ENCODE assay signal across 16 cellular contexts in the genomic region with DNA sequence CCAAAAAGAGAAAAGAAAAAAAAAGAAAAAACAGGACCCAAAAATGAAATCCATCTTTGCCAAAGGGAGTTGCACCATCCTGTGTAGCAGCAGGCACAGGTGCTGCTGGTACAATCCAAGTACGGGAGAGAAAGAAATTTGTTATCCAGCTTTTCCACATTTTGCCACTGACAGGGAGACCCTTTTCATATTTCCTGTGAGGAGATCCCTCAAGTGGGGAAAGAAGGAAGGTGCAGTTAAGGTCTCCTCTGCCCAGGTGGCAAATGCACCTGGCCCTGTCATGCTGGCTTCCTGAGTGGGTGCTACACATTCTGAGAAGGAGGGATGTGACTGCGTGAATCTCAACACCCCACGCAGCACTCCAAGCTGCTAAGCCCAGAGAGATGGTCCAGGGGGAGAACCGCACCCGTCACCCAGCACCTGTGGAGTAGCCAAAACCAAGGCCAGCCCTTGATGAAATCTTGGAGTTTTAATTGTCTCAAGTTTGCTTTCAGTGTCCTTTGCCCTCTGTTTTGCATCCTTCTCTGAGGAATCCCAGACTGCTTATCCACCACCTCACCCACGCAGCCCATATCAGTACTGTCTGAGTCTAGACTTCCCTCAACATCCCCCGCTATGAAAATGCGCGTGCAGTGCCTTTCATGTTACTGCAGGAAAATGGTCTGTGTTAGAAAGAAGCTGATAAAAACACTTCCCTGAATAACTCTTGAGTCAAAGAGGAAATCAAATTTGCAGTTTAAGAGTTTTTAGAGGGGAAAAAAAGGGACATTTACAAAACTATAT.
A peak's percentile ranks its signal among the peaks of the same experiment; 100 is the strongest.
DNase-seq lines count a peak whose midpoint lies in the region; ATAC-seq and TF ChIP-seq lines count a peak whose summit lies in the region.
"Had no signal": no experiment of that assay in that cellular context is flagged by ENCODE, and none has a peak within 500 bp of the region (broad histone marks: within the 10 kb centered on the region; RNA-seq: fewer than 3 reads in every experiment).

No MANE protein-coding gene starts in this region.

- POLR2A ChIA-PET in SK-N-SH (lab: Yijun Ruan, JAX): interaction anchor here (1.2 kb wide), 1 partner anchor 10 kb away, joined by 3 read pairs; no protein-coding TSS in a partner anchor

- no peaks in the 10 kb centered on the region for H3K4me1 Mint-ChIP-seq in activated naive CD4-positive, alpha-beta T cell treated with anti-CD3 and anti-CD28 coated beads for 36 hours (ENCODE audit: low read depth)
- H3K4me1 Mint-ChIP-seq: brain; naive thymus-derived CD4-positive, alpha-beta T cell had no signal

- DNase-seq in SK-N-SH: no peak
- no peak for DNase-seq in RWPE2 (ENCODE audit: low spot score)
- peak; percentile 32 for DNase-seq in hepatocyte (ENCODE audit: low spot score)
- peak; percentile 17 for DNase-seq in superior temporal gyrus (ENCODE audit: extremely low spot score)
- DNase-seq in aorta: no peak
- no peak for DNase-seq in activated naive CD4-positive, alpha-beta T cell treated with anti-CD3 and anti-CD28 coated beads for 36 hours
- no peak for DNase-seq in NCI-H2196 (lab: John Stamatoyannopoulos, UW; ENCODE audit: unreplicated experiment)
- DNase-seq: ACHN; DMS79 treated with DMSO at 0.1 percent for 48 hours; erythroblast; naive thymus-derived CD4-positive, alpha-beta T cell; NCI-H345; SIG-M5; trophoblast cell had no signal

- TF ChIP-seq CTCF in SK-N-SH (IDR thresholded peaks at IDR 0.05) (no peak), RWPE2 (IDR thresholded peaks at IDR 0.05; ENCODE audit: poor library complexity, severe bottlenecking) (peak; percentile 83), hepatocyte (IDR thresholded peaks at IDR 0.05; ENCODE audit: poor library complexity) (peak; percentile 19)

- H3K27me3 Mint-ChIP-seq in activated naive CD4-positive, alpha-beta T cell treated with anti-CD3 and anti-CD28 coated beads for 36 hours (ENCODE audit: low read depth): peaks cover 20% of the 10 kb centered on the region

- no peak for ATAC-seq in SK-N-SH treated with all-trans-retinoic acid at 6 μM for 48 hours
- peak; percentile 90 for ATAC-seq in RWPE2 (ENCODE audit: low read depth)
- ATAC-seq in aorta (ENCODE audit: low FRiP score): no peak
- ATAC-seq: naive thymus-derived CD4-positive, alpha-beta T cell had no signal

- CTCF ChIA-PET in SK-N-SH (lab: Yijun Ruan, JAX): interaction anchor here (0.7 to 1.6 kb wide), 7 partner anchors 10 to 47 kb away, joined by 3 to 5 read pairs (median 3); no protein-coding TSS in a partner anchor
- CTCF ChIA-PET in activated naive CD4-positive, alpha-beta T cell treated with anti-CD3 and anti-CD28 coated beads for 36 hours (lab: Charles Lee): no interaction called here

- no peak overlapping the region for H3K27ac Mint-ChIP-seq in activated naive CD4-positive, alpha-beta T cell treated with anti-CD3 and anti-CD28 coated beads for 36 hours

- H3K4me3 ChIP-seq in SK-N-SH (ENCODE audit: low read depth in 2 of 2, low read length in 1 of 2) (no peak overlapping the region), RWPE2 (ENCODE audit: severe bottlenecking) (no peak overlapping the region), hepatocyte (no peak overlapping the region), aorta (ENCODE audit: low read length in 2 of 2) (no peak overlapping the region)

- no peak overlapping the region for H3K4me2 ChIP-seq in SK-N-SH
- no peak overlapping the region for H3K4me2 ChIP-seq in hepatocyte

- whole genome bisulfite sequencing in SK-N-SH (ENCODE audit: low lambda C conversion rate): 92% methylated on average over 8 of the region's 9 CpGs
- whole genome bisulfite sequencing in hepatocyte (ENCODE audit: low lambda C conversion rate, missing lambda C conversion rate): 64% methylated on average over 9 of the region's 9 CpGs
- WGBS in aorta, 2 donors: 67 to 75% methylated on average over 9 of the region's 9 CpGs

- H3K9me2 ChIP-seq in SK-N-SH: no peaks in the 10 kb centered on the region
- no peaks in the 10 kb centered on the region for H3K9me2 ChIP-seq in hepatocyte (replicated peaks; ENCODE audit: insufficient read depth)

- H3K36me3 ChIP-seq in SK-N-SH (replicated peaks in 1 of 2; ENCODE audit: control insufficient read depth in 1 of 2, insufficient read depth in 2 of 2, low read length in 1 of 2) (no peaks in the 10 kb centered on the region), RWPE2 (ENCODE audit: low read depth) (no peaks in the 10 kb centered on the region), hepatocyte (replicated peaks; ENCODE audit: insufficient read depth, low read depth) (no peaks in the 10 kb centered on the region), aorta (ENCODE audit: control insufficient read depth in 1 of 2, insufficient read depth in 2 of 2, low read length in 1 of 2) (no peaks in the 10 kb centered on the region)

- H3K36me3 Mint-ChIP-seq in activated naive CD4-positive, alpha-beta T cell treated with anti-CD3 and anti-CD28 coated beads for 36 hours (ENCODE audit: low read depth): no peaks in the 10 kb centered on the region
- H3K36me3 Mint-ChIP-seq: brain; naive thymus-derived CD4-positive, alpha-beta T cell had no signal

- peak; percentile 33; the same call in 1 of the 2 replicates for TF ChIP-seq RAD21 in SK-N-SH (IDR thresholded peaks at IDR 0.05; ENCODE audit: low read length)

- H2AFZ ChIP-seq in SK-N-SH (ENCODE audit: low read depth) (no peak overlapping the region), hepatocyte (no peak overlapping the region)

- intact Hi-C loops in aorta (cut with DNase I): no loop called here
- intact Hi-C loops in activated naive CD4-positive, alpha-beta T cell treated with anti-CD3 and anti-CD28 coated beads for 36 hours (cut with micrococcal nuclease): no loop called here

- H3K9me3 ChIP-seq in SK-N-SH (no peaks in the 10 kb centered on the region), RWPE2 (ENCODE audit: severe bottlenecking) (no peaks in the 10 kb centered on the region), hepatocyte (ENCODE audit: low read depth) (no peaks in the 10 kb centered on the region), aorta (ENCODE audit: control insufficient read depth, low read length) (peaks cover 4% of the 10 kb centered on the region)

- peaks cover 0 to 3% of the 10 kb centered on the region in 2 experiments; a peak in 1 of 4 replicates for H3K4me1 ChIP-seq in SK-N-SH (ENCODE audit: control insufficient read depth in 1 of 2, insufficient read depth in 2 of 2, low read depth in 1 of 2, low read length in 1 of 2)
- no peaks in the 10 kb centered on the region for H3K4me1 ChIP-seq in RWPE2 (ENCODE audit: insufficient read depth, poor library complexity, severe bottlenecking)
- peaks cover 6% of the 10 kb centered on the region for H3K4me1 ChIP-seq in hepatocyte (ENCODE audit: insufficient read depth)
- H3K4me1 ChIP-seq in aorta (ENCODE audit: control insufficient read depth in 1 of 2, insufficient read depth in 2 of 2, low read length in 2 of 2): no peaks in the 10 kb centered on the region

- H3F3A ChIP-seq in SK-N-SH (replicated peaks; ENCODE audit: insufficient read depth): no peaks in the 10 kb centered on the region

- H3K4me3 Mint-ChIP-seq in activated naive CD4-positive, alpha-beta T cell treated with anti-CD3 and anti-CD28 coated beads for 36 hours: no peak overlapping the region
- H3K4me3 Mint-ChIP-seq: brain; naive thymus-derived CD4-positive, alpha-beta T cell had no signal

- H4K20me1 ChIP-seq in SK-N-SH (ENCODE audit: insufficient read depth) (no peaks in the 10 kb centered on the region), hepatocyte (ENCODE audit: insufficient read depth, poor library complexity, severe bottlenecking) (no peaks in the 10 kb centered on the region)

- H3K27me3 ChIP-seq in SK-N-SH (ENCODE audit: insufficient read depth): no peaks in the 10 kb centered on the region
- no peaks in the 10 kb centered on the region for H3K27me3 ChIP-seq in RWPE2 (ENCODE audit: insufficient read depth, poor library complexity, severe bottlenecking)
- no peaks in the 10 kb centered on the region for H3K27me3 ChIP-seq in hepatocyte
- no peaks in the 10 kb centered on the region for H3K27me3 ChIP-seq in aorta (ENCODE audit: control insufficient read depth in 1 of 2, insufficient read depth in 2 of 2, low read length in 1 of 2)

- H3K79me2 ChIP-seq in SK-N-SH (ENCODE audit: insufficient read depth) (no peaks in the 10 kb centered on the region), hepatocyte (no peaks in the 10 kb centered on the region)

- no peak overlapping the region for H3K9ac ChIP-seq in SK-N-SH

- no peaks in the 10 kb centered on the region for H3K9me3 Mint-ChIP-seq in activated naive CD4-positive, alpha-beta T cell treated with anti-CD3 and anti-CD28 coated beads for 36 hours
- H3K9me3 Mint-ChIP-seq: naive thymus-derived CD4-positive, alpha-beta T cell had no signal

- no peak for TF ChIP-seq EP300 in SK-N-SH (IDR thresholded peaks at IDR 0.05; ENCODE audit: borderline replicate concordance in 1 of 2, low read depth in 1 of 2, low read length in 1 of 2)

- no peak overlapping the region for H3K27ac ChIP-seq in SK-N-SH (ENCODE audit: low read depth in 2 of 2, low read length in 1 of 2)
- H3K27ac ChIP-seq in RWPE2 (ENCODE audit: poor library complexity, severe bottlenecking): peak overlapping the region; percentile 1
- no peak overlapping the region for H3K27ac ChIP-seq in hepatocyte
- no peak overlapping the region for H3K27ac ChIP-seq in aorta (ENCODE audit: low read depth in 1 of 2, low read length in 2 of 2)

TF ChIP-seq in SK-N-SH, 30 proteins besides CTCF, POLR2A, EP300 and RAD21 (continues in another document):
- TF ChIP-seq EZH2phosphoT487 (IDR thresholded peaks at IDR 0.05; ENCODE audit: borderline replicate concordance, low read depth) (no peak), MEF2A (IDR thresholded peaks at IDR 0.05; ENCODE audit: borderline replicate concordance, low read depth) (no peak), SMC3 (IDR thresholded peaks at IDR 0.05; ENCODE audit: low read depth, low read length) (no peak), JUND (IDR thresholded peaks at IDR 0.05) (no peak)

TF ChIP-seq in SK-N-SH treated with all-trans-retinoic acid at 6 μM for 48 hours, 23 proteins besides CTCF, POLR2A, EP300 and RAD21:
- TF ChIP-seq, protein P1, sequence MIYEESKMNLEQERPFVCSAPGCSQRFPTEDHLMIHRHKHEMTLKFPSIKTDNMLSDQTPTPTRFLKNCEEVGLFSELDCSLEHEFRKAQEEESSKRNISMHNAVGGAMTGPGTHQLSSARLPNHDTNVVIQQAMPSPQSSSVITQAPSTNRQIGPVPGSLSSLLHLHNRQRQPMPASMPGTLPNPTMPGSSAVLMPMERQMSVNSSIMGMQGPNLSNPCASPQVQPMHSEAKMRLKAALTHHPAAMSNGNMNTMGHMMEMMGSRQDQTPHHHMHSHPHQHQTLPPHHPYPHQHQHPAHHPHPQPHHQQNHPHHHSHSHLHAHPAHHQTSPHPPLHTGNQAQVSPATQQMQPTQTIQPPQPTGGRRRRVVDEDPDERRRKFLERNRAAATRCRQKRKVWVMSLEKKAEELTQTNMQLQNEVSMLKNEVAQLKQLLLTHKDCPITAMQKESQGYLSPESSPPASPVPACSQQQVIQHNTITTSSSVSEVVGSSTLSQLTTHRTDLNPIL (CRISPR knock-in tag; IDR thresholded peaks at IDR 0.05; ENCODE audit: low read depth): no peak
- TF ChIP-seq ISL1 (CRISPR knock-in tag; IDR thresholded peaks at IDR 0.05) (no peak), TCF4 (CRISPR knock-in tag; IDR thresholded peaks at IDR 0.05; ENCODE audit: borderline replicate concordance) (no peak), ZNF565 (CRISPR knock-in tag; conservative IDR thresholded peaks at IDR 0.05; ENCODE audit: low read depth) (no peak)
TF ChIP-seq in SK-N-SH treated with all-trans-retinoic acid at 6 μM for 48 hours: peak in this region for 0.

Comparison
In these comparisons a context has a peak if more than half of its experiments do, and no peak if none do; other contexts are left out.
1. DNase-seq: peak in hepatocyte (single experiment) and superior temporal gyrus (single experiment); none in SK-N-SH (single experiment), RWPE2 (single experiment), aorta (0 of 2), activated naive CD4-positive, alpha-beta T cell treated with anti-CD3 and anti-CD28 coated beads for 36 hours (single experiment) and NCI-H2196 (single experiment).